11 cellular contexts compared by ENCODE assay signal in the genomic region with DNA sequence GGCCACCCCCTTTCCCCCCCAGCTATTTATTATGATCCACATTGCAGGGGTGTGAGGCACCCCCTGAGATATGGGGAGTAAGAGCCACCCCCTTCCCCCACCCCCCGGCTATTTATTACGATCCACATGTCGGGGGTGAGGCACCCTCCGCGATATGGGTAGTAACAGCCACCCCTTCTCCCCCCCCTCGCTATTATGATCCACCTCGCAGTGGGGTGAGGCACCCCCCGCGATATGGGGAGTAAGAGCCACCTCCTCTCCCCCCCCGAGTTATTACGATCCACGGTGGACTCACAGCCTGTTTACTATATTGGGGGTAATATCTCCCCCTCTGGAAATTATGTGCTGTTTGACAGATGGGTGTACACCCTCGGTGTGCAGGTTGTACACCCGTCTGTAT. TPM values are rescaled to one million over a fixed set of nuclear protein-coding genes. Genes with fewer than 3 reads are reported as not detected.
DNase-seq lines count a peak whose midpoint lies in the region; ATAC-seq and TF ChIP-seq lines count a peak whose summit lies in the region.
"Not testable (repeated sequence)": the region's sequence is repeated elsewhere in the genome, so short reads cannot be mapped to it uniquely, and the experiment has no call there.
"Had no signal": no experiment of that assay in that cellular context is flagged by ENCODE, and none has a peak within 500 bp of the region (broad histone marks: within the 10 kb centered on the region; RNA-seq: fewer than 3 reads in every experiment).

No MANE protein-coding gene starts in this region.

- H3K27ac ChIP-seq in Panc1 (ENCODE audit: low read length); aorta (ENCODE audit: low read depth in 1 of 2, low read length in 2 of 2): not testable (repeated sequence)

- ATAC-seq in Panc1 (peak; percentile 34; the same call in 1 of the 2 replicates), omental fat pad (ENCODE audit: low FRiP score) (peak; percentile 32), aorta (ENCODE audit: low FRiP score) (peak; percentile 54)
- ATAC-seq in activated CD8-positive, alpha-beta T cell treated with anti-CD3 and anti-CD28 coated beads for 36 hours = peak; percentile 37
- ATAC-seq in activated naive CD4-positive, alpha-beta T cell treated with anti-CD3 and anti-CD28 coated beads, Interleukin-2, amount 50 U/mL, for 72 hours = peak; percentile 25 to 51
- peak; percentile 48 for ATAC-seq in stimulated activated naive CD8-positive, alpha-beta T cell treated with anti-CD3 and anti-CD28 coated beads, Interleukin-15, amount 100 ng/mL, for 72 hours

- H3K9me3 Mint-ChIP-seq in activated CD8-positive, alpha-beta T cell treated with anti-CD3 and anti-CD28 coated beads for 36 hours; activated naive CD4-positive, alpha-beta T cell treated with anti-CD3 and anti-CD28 coated beads, Interleukin-2, amount 50 U/mL, for 72 hours; stimulated activated naive CD8-positive, alpha-beta T cell treated with anti-CD3 and anti-CD28 coated beads, Interleukin-15, amount 100 ng/mL, for 72 hours: not testable (repeated sequence)

- not testable (repeated sequence) for H3K4me1 ChIP-seq in Panc1 (ENCODE audit: control insufficient read depth, insufficient read depth, low read length); aorta (ENCODE audit: control insufficient read depth in 1 of 2, insufficient read depth in 2 of 2, low read length in 2 of 2)

- not testable (repeated sequence) for H3K4me1 Mint-ChIP-seq in activated CD8-positive, alpha-beta T cell treated with anti-CD3 and anti-CD28 coated beads for 36 hours (ENCODE audit: low read depth); stimulated activated naive CD8-positive, alpha-beta T cell treated with anti-CD3 and anti-CD28 coated beads, Interleukin-15, amount 100 ng/mL, for 72 hours

- H3K4me3 Mint-ChIP-seq in activated CD8-positive, alpha-beta T cell treated with anti-CD3 and anti-CD28 coated beads for 36 hours; stimulated activated naive CD8-positive, alpha-beta T cell treated with anti-CD3 and anti-CD28 coated beads, Interleukin-15, amount 100 ng/mL, for 72 hours: not testable (repeated sequence)

- in situ Hi-C loops in Panc1 (cut with HindIII; ENCODE audit: low pct_unique_long_range_greater_than_20kb, low sequenced_read_pairs) = not testable (repeated sequence)

- POLR2A ChIA-PET in Panc1 (lab: Charles Lee); activated CD8-positive, alpha-beta T cell treated with anti-CD3 and anti-CD28 coated beads for 36 hours (lab: Charles Lee): not testable (repeated sequence)

- CTCF ChIA-PET in Panc1 (lab: Charles Lee); activated CD8-positive, alpha-beta T cell treated with anti-CD3 and anti-CD28 coated beads for 36 hours (lab: Charles Lee): not testable (repeated sequence)

- DNase-seq in Panc1 (ENCODE audit: low read depth, low spot score); activated CD8-positive, alpha-beta T cell treated with anti-CD3 and anti-CD28 coated beads for 36 hours; activated naive CD4-positive, alpha-beta T cell treated with anti-CD3 and anti-CD28 coated beads, Interleukin-2, amount 50 U/mL, for 72 hours (ENCODE audit: low spot score in 2 of 2); omental fat pad (ENCODE audit: low spot score); stimulated activated naive CD8-positive, alpha-beta T cell treated with anti-CD3 and anti-CD28 coated beads, Interleukin-15, amount 100 ng/mL, for 72 hours; aorta: not testable (repeated sequence)

- not testable (repeated sequence) for BruUV-seq in Panc1 (replicated peaks; lab: Mats Ljungman, UMichigan)

- H3K9me3 ChIP-seq in Panc1 (ENCODE audit: control insufficient read depth, insufficient read depth, low read depth, low read length); aorta (ENCODE audit: control insufficient read depth, low read length): not testable (repeated sequence)

- WGBS in aorta, 2 donors = 48 to 59% methylated on average over 7 to 8 of the region's 14 CpGs

- H3K36me3 ChIP-seq in Panc1 (ENCODE audit: control insufficient read depth, insufficient read depth, low read length); aorta (ENCODE audit: control insufficient read depth in 1 of 2, insufficient read depth in 2 of 2, low read length in 1 of 2): not testable (repeated sequence)

- not testable (repeated sequence) for H3K27me3 ChIP-seq in Panc1 (ENCODE audit: control insufficient read depth, insufficient read depth, low read length); aorta (ENCODE audit: control insufficient read depth in 1 of 2, insufficient read depth in 2 of 2, low read length in 1 of 2)

- not testable (repeated sequence) for TF ChIP-seq CTCF in Panc1 (IDR thresholded peaks at IDR 0.05); activated CD8-positive, alpha-beta T cell treated with anti-CD3 and anti-CD28 coated beads for 36 hours (IDR thresholded peaks at IDR 0.05); omental fat pad (IDR thresholded peaks at IDR 0.05)

- not testable (repeated sequence) for H3K4me3 ChIP-seq in Panc1 (ENCODE audit: low read depth in 2 of 2, low read length in 2 of 2); aorta (ENCODE audit: low read length in 2 of 2)

- intact Hi-C loops in Panc1 (cut with micrococcal nuclease; ENCODE audit: unreplicated experiment); activated CD8-positive, alpha-beta T cell treated with anti-CD3 and anti-CD28 coated beads for 36 hours (cut with micrococcal nuclease); aorta (cut with DNase I): not testable (repeated sequence)

- not testable (repeated sequence) for H3K27me3 Mint-ChIP-seq in activated CD8-positive, alpha-beta T cell treated with anti-CD3 and anti-CD28 coated beads for 36 hours; stimulated activated naive CD8-positive, alpha-beta T cell treated with anti-CD3 and anti-CD28 coated beads, Interleukin-15, amount 100 ng/mL, for 72 hours

- not testable (repeated sequence) for H3K36me3 Mint-ChIP-seq in activated CD8-positive, alpha-beta T cell treated with anti-CD3 and anti-CD28 coated beads for 36 hours (ENCODE audit: low read depth); activated naive CD4-positive, alpha-beta T cell treated with anti-CD3 and anti-CD28 coated beads, Interleukin-2, amount 50 U/mL, for 72 hours

- H3K27ac Mint-ChIP-seq in activated CD8-positive, alpha-beta T cell treated with anti-CD3 and anti-CD28 coated beads for 36 hours; activated naive CD4-positive, alpha-beta T cell treated with anti-CD3 and anti-CD28 coated beads, Interleukin-2, amount 50 U/mL, for 72 hours; stimulated activated naive CD8-positive, alpha-beta T cell treated with anti-CD3 and anti-CD28 coated beads, Interleukin-15, amount 100 ng/mL, for 72 hours: not testable (repeated sequence)

RNA-seq across cellular contexts. Expression of gene FOXD4L6, which starts 15.1 kb away (rescaled TPM):
- total RNA-seq in Panc1 (2021; ENCODE audit: unreplicated experiment) = not detected
- polyA plus RNA-seq in Panc1 (2012; ENCODE audit: insufficient read length) = not detected
- total RNA-seq in activated CD8-positive, alpha-beta T cell treated with anti-CD3 and anti-CD28 coated beads for 36 hours = under 1 TPM in 1 of 2 experiments, not detected in 1; 0.16 TPM
- total RNA-seq in activated naive CD4-positive, alpha-beta T cell treated with anti-CD3 and anti-CD28 coated beads, Interleukin-2, amount 50 U/mL, for 72 hours = not detected
- total RNA-seq in omental fat pad = 1 to 10 TPM in 1 of 4 donors, under 1 TPM in 2, not detected in 1; 0.19 to 1.1 (median 0.25) TPM
- not detected for total RNA-seq in aorta
- polyA plus RNA-seq in aorta = not detected
- total RNA-seq: CD4-positive, alpha-beta memory T cell; Daoy; G401 had no signal
- polyA plus RNA-seq: CD14-positive monocyte; CD4-positive, alpha-beta memory T cell; GM23338 had no signal
